In genomic region chr17:17667947-17668346, GRCh38 we compare ENCODE assay signal across 17 cellular contexts. TPM values are rescaled to one million over a fixed set of nuclear protein-coding genes. Genes with fewer than 3 reads are reported as not detected.
A peak's percentile ranks its signal among the peaks of the same experiment; 100 is the strongest.
DNase-seq lines count a peak whose midpoint lies in the region; ATAC-seq and TF ChIP-seq lines count a peak whose summit lies in the region.
"Had no signal": no experiment of that assay in that cellular context is flagged by ENCODE, and none has a peak within 500 bp of the region (broad histone marks: within the 10 kb centered on the region; RNA-seq: fewer than 3 reads in every experiment).

No MANE protein-coding gene starts in this region.

- intact Hi-C loops in left colon (cut with DNase I, micrococcal nuclease) (no loop called here), MCF 10A (cut with micrococcal nuclease) (no loop called here)

- peak overlapping the region; percentile 58 for H3K27ac Mint-ChIP-seq in stimulated activated memory B cell treated with anti-CD40 and anti-IgM and Interleukin-4, amounts not matched to agents 10 μg/mL and 1 μg/mL and 100 μg/mL, for 72 hours
- H3K27ac Mint-ChIP-seq in MCF 10A (ENCODE audit: low read depth, unreplicated experiment) = no peak overlapping the region

- no peaks in the 10 kb centered on the region for H3K36me3 Mint-ChIP-seq in stimulated activated memory B cell treated with anti-CD40 and anti-IgM and Interleukin-4, amounts not matched to agents 10 μg/mL and 1 μg/mL and 100 μg/mL, for 72 hours
- H3K36me3 Mint-ChIP-seq in MCF 10A (ENCODE audit: insufficient read depth, unreplicated experiment) = no peaks in the 10 kb centered on the region
- H3K36me3 Mint-ChIP-seq: CD4-positive, alpha-beta memory T cell had no signal

- no peaks in the 10 kb centered on the region for H3K9me3 Mint-ChIP-seq in stimulated activated memory B cell treated with anti-CD40 and anti-IgM and Interleukin-4, amounts not matched to agents 10 μg/mL and 1 μg/mL and 100 μg/mL, for 72 hours
- H3K9me3 Mint-ChIP-seq in MCF 10A (ENCODE audit: unreplicated experiment) = no peaks in the 10 kb centered on the region
- H3K9me3 Mint-ChIP-seq: CD4-positive, alpha-beta memory T cell had no signal

- H3K4me1 Mint-ChIP-seq in stimulated activated memory B cell treated with anti-CD40 and anti-IgM and Interleukin-4, amounts not matched to agents 10 μg/mL and 1 μg/mL and 100 μg/mL, for 72 hours = peaks cover 33% of the 10 kb centered on the region
- peaks cover 27% of the 10 kb centered on the region for H3K4me1 Mint-ChIP-seq in MCF 10A (ENCODE audit: insufficient read depth, unreplicated experiment)

- ATAC-seq in left colon = peak; percentile 61
- no peak for ATAC-seq in stimulated activated memory B cell treated with anti-CD40 and anti-IgM and Interleukin-4, amounts not matched to agents 10 μg/mL and 1 μg/mL and 100 μg/mL, for 72 hours
- ATAC-seq: PC-3 had no signal

- H3K27me3 Mint-ChIP-seq in stimulated activated memory B cell treated with anti-CD40 and anti-IgM and Interleukin-4, amounts not matched to agents 10 μg/mL and 1 μg/mL and 100 μg/mL, for 72 hours = no peaks in the 10 kb centered on the region
- H3K27me3 Mint-ChIP-seq in MCF 10A (ENCODE audit: insufficient read depth, unreplicated experiment) = peaks cover 13% of the 10 kb centered on the region
- H3K27me3 Mint-ChIP-seq: CD4-positive, alpha-beta memory T cell had no signal

- TF ChIP-seq CTCF in MCF 10A (IDR thresholded peaks at IDR 0.05; ENCODE audit: unreplicated experiment) = no peak

- CTCF ChIA-PET in MCF 10A (lab: Yijun Ruan, JAX) = interaction anchor here (1.0 to 2.6 kb wide), 3 partner anchors 12 to 31 kb away, joined by 3 to 10 read pairs (median 3); no protein-coding TSS in a partner anchor

- POLR2A ChIA-PET in MCF 10A (lab: Yijun Ruan, JAX) = no interaction called here

- no peak overlapping the region for H3K4me3 Mint-ChIP-seq in stimulated activated memory B cell treated with anti-CD40 and anti-IgM and Interleukin-4, amounts not matched to agents 10 μg/mL and 1 μg/mL and 100 μg/mL, for 72 hours
- no peak overlapping the region for H3K4me3 Mint-ChIP-seq in MCF 10A (ENCODE audit: unreplicated experiment)
- H3K4me3 Mint-ChIP-seq: CD4-positive, alpha-beta memory T cell had no signal

- BruUV-seq in MCF 10A (replicated peaks; lab: Mats Ljungman, UMichigan) = no TSS peak

- DNase-seq in NCI-H524 (lab: John Stamatoyannopoulos, UW) (peak; percentile 44 to 71), NCI-H524 treated with DMSO at 0.1 percent for 48 hours (lab: John Stamatoyannopoulos, UW) (no peak), NCI-H2171 (lab: John Stamatoyannopoulos, UW) (peak; percentile 74), left colon (peak in 1 of 2 donors; percentile 46), MCF 10A (ENCODE audit: unreplicated experiment) (no peak), NCI-H774 (lab: John Stamatoyannopoulos, UW) (no peak)
- DNase-seq: BE2C; Calu3; CD4-positive, alpha-beta memory T cell; DND-41; NCI-H1105 treated with DMSO at 0.1 percent for 48 hours; NCI-H1694; NCI-H2081 treated with DMSO at 0.1 percent for 48 hours; NCI-H345; NCI-H526 treated with DMSO at 0.1 percent for 48 hours; PC-3 had no signal

RNA-seq across cellular contexts. Expression of gene RAI1, which starts 13.3 kb away (rescaled TPM):
- total RNA-seq in left colon = 10 to 100 TPM; 15.8 to 23.8 TPM
- total RNA-seq in MCF 10A (2022) = 30.4 and 34.6 TPM in 2 replicates

Comparison
In these comparisons a context has a peak if more than half of its experiments do, and no peak if none do; other contexts are left out.
1. DNase-seq: peak in NCI-H524 (2 of 2) and NCI-H2171 (single experiment); none in NCI-H524 treated with DMSO at 0.1 percent for 48 hours (single experiment), MCF 10A (single experiment) and NCI-H774 (single experiment).